In the genomic region with DNA sequence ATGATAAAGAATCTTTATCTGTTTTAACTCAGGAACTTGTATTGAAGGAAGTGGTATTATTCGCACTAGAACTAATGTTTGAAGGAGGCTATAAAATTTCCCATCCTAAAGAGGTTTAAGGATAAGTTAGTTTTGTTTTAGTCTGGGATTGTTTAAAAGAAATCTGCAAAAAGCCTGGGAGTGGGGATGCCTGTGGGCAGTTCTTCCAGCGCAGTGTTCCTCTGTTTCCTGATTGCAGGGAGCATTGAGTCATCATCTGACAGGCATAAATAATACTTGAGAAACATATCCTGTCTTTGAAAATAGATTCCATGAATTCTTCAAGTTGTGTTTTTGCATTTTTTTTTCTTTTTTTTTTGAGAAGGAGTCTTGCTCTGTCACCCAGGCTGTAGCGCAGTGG, we compare ENCODE assay signal across 12 cellular contexts.
DNase-seq lines count a peak whose midpoint lies in the region; TF ChIP-seq lines count a peak whose summit lies in the region.
"Had no signal": no experiment of that assay in that cellular context is flagged by ENCODE, and none has a peak within 500 bp of the region (broad histone marks: within the 10 kb centered on the region; RNA-seq: fewer than 3 reads in every experiment).

No MANE protein-coding gene starts in this region.

- H3K27ac ChIP-seq in RWPE1, result peak overlapping the region; percentile 89
- no peak overlapping the region for H3K27ac ChIP-seq in fibroblast of lung (ENCODE audit: insufficient read depth, low read length)

- no peaks in the 10 kb centered on the region for H3K36me3 Mint-ChIP-seq in Caco-2 (ENCODE audit: insufficient read depth, unreplicated experiment)
- H3K36me3 Mint-ChIP-seq: activated naive CD8-positive, alpha-beta T cell had no signal

- no peaks in the 10 kb centered on the region for H3K9me3 Mint-ChIP-seq in Caco-2 (ENCODE audit: unreplicated experiment)

- no peak overlapping the region for H3K9ac ChIP-seq in fibroblast of lung (ENCODE audit: insufficient read depth, low read length)

- BruUV-seq in Caco-2 (replicated peaks; lab: Mats Ljungman, UMichigan), result no TSS peak

- H3K4me3 Mint-ChIP-seq in Caco-2 (ENCODE audit: unreplicated experiment), result no peak overlapping the region
- H3K4me3 Mint-ChIP-seq: activated naive CD8-positive, alpha-beta T cell had no signal

- no peak for TF ChIP-seq CTCF in RWPE1 (conservative IDR thresholded peaks at IDR 0.05; ENCODE audit: low read depth)
- no peak for TF ChIP-seq CTCF in fibroblast of lung (conservative IDR thresholded peaks at IDR 0.05 in 1 of 2, IDR thresholded peaks at IDR 0.05 in 1 of 2; ENCODE audit: low read depth in 1 of 2, low read length in 2 of 2)
- no peak for TF ChIP-seq CTCF in retinal pigment epithelial cell (conservative IDR thresholded peaks at IDR 0.05; ENCODE audit: low read depth, low read length)
- no peak for TF ChIP-seq CTCF in Caco-2 (IDR thresholded peaks at IDR 0.05; ENCODE audit: insufficient read depth in 1 of 2, low read depth in 1 of 2, low read length in 1 of 2, severe bottlenecking in 1 of 2, unreplicated experiment in 1 of 2)
- no peak for TF ChIP-seq CTCF in GM10248 (IDR thresholded peaks at IDR 0.05; ENCODE audit: control extremely low read depth, extremely low read depth, low read depth, missing control alignments)

- H3K27me3 ChIP-seq in fibroblast of lung (ENCODE audit: control insufficient read depth, insufficient read depth, low read length), result no peaks in the 10 kb centered on the region
- no peaks in the 10 kb centered on the region for H3K27me3 ChIP-seq in Caco-2 (replicated peaks; ENCODE audit: control insufficient read depth, insufficient read depth, low read length)

- no peaks in the 10 kb centered on the region for H3K27me3 Mint-ChIP-seq in Caco-2 (ENCODE audit: insufficient read depth, unreplicated experiment)
- H3K27me3 Mint-ChIP-seq: activated naive CD8-positive, alpha-beta T cell had no signal

- CTCF ChIA-PET in RWPE1 (lab: Yijun Ruan, JAX) (no interaction called here), Caco-2 (lab: Charles Lee) (no interaction called here), GM10248 (lab: Yijun Ruan, JAX) (no interaction called here)

- DNase-seq in GM03348 (ENCODE audit: low spot score) (peak; percentile 81), RWPE1 (ENCODE audit: low spot score) (peak; percentile 68), fibroblast of lung (ENCODE audit: low read depth in 2 of 2) (peak; percentile 94 to 95), retinal pigment epithelial cell (ENCODE audit: low read depth) (peak; percentile 45), Caco-2 (no peak), hippocampal formation (lab: John Stamatoyannopoulos, UW) (no peak), amygdala (lab: John Stamatoyannopoulos, UW) (no peak), GM10248 (ENCODE audit: extremely low spot score) (no peak)
- DNase-seq: NCI-H187; stimulated activated CD8-positive, alpha-beta memory T cell treated with anti-CD3 and anti-CD28 coated beads, Interleukin-4, amount 100 ng/mL, for 48 hours; T-helper 2 cell had no signal

- H3K36me3 ChIP-seq in fibroblast of lung (ENCODE audit: control insufficient read depth, insufficient read depth, low read length) (no peaks in the 10 kb centered on the region), Caco-2 (ENCODE audit: control insufficient read depth, insufficient read depth, low read length) (no peaks in the 10 kb centered on the region)

- H3K9me3 ChIP-seq in fibroblast of lung (ENCODE audit: control insufficient read depth, insufficient read depth, low read depth, low read length), result no peaks in the 10 kb centered on the region
- H3K9me3 ChIP-seq in Caco-2, result no peaks in the 10 kb centered on the region

- H3K4me1 ChIP-seq in fibroblast of lung (ENCODE audit: control insufficient read depth, extremely low read depth, insufficient read depth, low read length) (peaks cover 5% of the 10 kb centered on the region), Caco-2 (no peaks in the 10 kb centered on the region)

- intact Hi-C loops in Caco-2 (cut with micrococcal nuclease; ENCODE audit: unreplicated experiment), result no loop called here

- H3K4me1 Mint-ChIP-seq in Caco-2 (ENCODE audit: low read depth, unreplicated experiment), result no peaks in the 10 kb centered on the region

- H3K4me3 ChIP-seq in fibroblast of lung (replicated peaks in 1 of 4; ENCODE audit: control extremely low read depth in 1 of 4, insufficient read depth in 1 of 4, low read depth in 3 of 4, low read length in 4 of 4) (no peak overlapping the region), retinal pigment epithelial cell (ENCODE audit: low read length) (no peak overlapping the region), Caco-2 (ENCODE audit: low read depth, low read length) (no peak overlapping the region)

- H2AFZ ChIP-seq in fibroblast of lung (ENCODE audit: low read length), result no peak overlapping the region

- no peaks in the 10 kb centered on the region for H3K79me2 ChIP-seq in fibroblast of lung (ENCODE audit: control insufficient read depth, insufficient read depth, low read length)

- H3K4me2 ChIP-seq in fibroblast of lung (ENCODE audit: extremely low read depth, insufficient read depth, low read length), result no peak overlapping the region

- POLR2A ChIA-PET in RWPE1 (lab: Yijun Ruan, JAX; ENCODE audit: low non-redundant PET) (no interaction called here), Caco-2 (lab: Charles Lee) (no interaction called here), GM10248 (lab: Yijun Ruan, JAX) (no interaction called here)

- no peak overlapping the region for H3K27ac Mint-ChIP-seq in Caco-2 (ENCODE audit: unreplicated experiment)
- H3K27ac Mint-ChIP-seq: activated naive CD8-positive, alpha-beta T cell had no signal

- no peaks in the 10 kb centered on the region for H4K20me1 ChIP-seq in fibroblast of lung (ENCODE audit: control insufficient read depth, extremely low read depth, insufficient read depth, low read length)

Comparison
In these comparisons a context has a peak if more than half of its experiments do, and no peak if none do; other contexts are left out.
1. DNase-seq: peak in GM03348 (single experiment), RWPE1 (single experiment), fibroblast of lung (2 of 2) and retinal pigment epithelial cell (single experiment); none in Caco-2 (0 of 2), hippocampal formation (0 of 2), amygdala (0 of 56) and GM10248 (single experiment).